Comparison of ENCODE assay signal across 7 cellular contexts in the genomic region with DNA sequence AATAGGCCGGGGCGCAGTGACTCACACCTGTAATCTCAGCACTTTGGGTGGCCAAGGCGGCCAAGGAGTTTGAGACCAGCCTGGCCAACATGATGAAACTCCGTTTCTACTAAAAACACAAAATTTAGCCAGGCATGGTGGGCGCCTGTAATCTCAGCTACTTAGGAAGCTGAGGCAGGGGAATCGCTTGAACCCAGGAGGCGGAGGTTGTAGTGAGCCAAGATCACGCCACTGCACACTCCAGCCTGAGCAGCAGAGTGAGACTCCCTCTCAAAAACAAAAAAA.
DNase-seq lines count a peak whose midpoint lies in the region; ATAC-seq and TF ChIP-seq lines count a peak whose summit lies in the region.
"Not testable (repeated sequence)": the region's sequence is repeated elsewhere in the genome, so short reads cannot be mapped to it uniquely, and the experiment has no call there.

No MANE protein-coding gene starts in this region.

- H3K4me2 ChIP-seq in IMR-90 (ENCODE audit: low read depth, low read length): not testable (repeated sequence)
- peak overlapping the region; percentile 57 for H3K4me2 ChIP-seq in SU-DHL-6 (ENCODE audit: low read depth, low read length, poor library complexity, severe bottlenecking)

- H3K27me3 ChIP-seq in IMR-90 (ENCODE audit: control insufficient read depth, insufficient read depth, low read length); MG63; SU-DHL-6 (ENCODE audit: low read length): not testable (repeated sequence)

- H3K4ac ChIP-seq in IMR-90 (ENCODE audit: low read depth, low read length): not testable (repeated sequence)

- peak; percentile 42; the same call in 1 of the 2 replicates for ATAC-seq in IMR-90 (ENCODE audit: low read depth)
- not testable (repeated sequence) for ATAC-seq in activated T-helper 17 cell treated with anti-CD3 and anti-CD28 coated beads, Interleukin-2, amount 50 U/mL, for 72 hours (replicated peaks); sciatic nerve; stimulated activated naive B cell treated with anti-CD40 and anti-IgM and Interleukin-4, amounts not matched to agents 10 μg/mL and 1 μg/mL and 100 μg/mL, for 72 hours (replicated peaks)

- H3K79me1 ChIP-seq in IMR-90 (ENCODE audit: low read depth in 1 of 2, low read length in 2 of 2): not testable (repeated sequence)

- H4K20me1 ChIP-seq in IMR-90 (ENCODE audit: insufficient read depth, low read length); SU-DHL-6 (ENCODE audit: low read depth, low read length): not testable (repeated sequence)

- H2BK5ac ChIP-seq in IMR-90 (ENCODE audit: low read depth, low read length, poor library complexity, severe bottlenecking): not testable (repeated sequence)

- peaks cover 43% of the 10 kb centered on the region for H3K79me2 ChIP-seq in SU-DHL-6 (ENCODE audit: insufficient read depth, low read length)

- H2BK120ac ChIP-seq in IMR-90 (ENCODE audit: low read depth, low read length): not testable (repeated sequence)

- H3K9me3 Mint-ChIP-seq in activated T-helper 17 cell treated with anti-CD3 and anti-CD28 coated beads, Interleukin-2, amount 50 U/mL, for 72 hours; stimulated activated naive B cell treated with anti-CD40 and anti-IgM and Interleukin-4, amounts not matched to agents 10 μg/mL and 1 μg/mL and 100 μg/mL, for 72 hours: not testable (repeated sequence)

- BruUV-seq in IMR-90 (replicated peaks; lab: Mats Ljungman, UMichigan): not testable (repeated sequence)

- H4K91ac ChIP-seq in IMR-90 (ENCODE audit: insufficient read depth, low read depth, low read length): not testable (repeated sequence)

- H3K36me3 Mint-ChIP-seq in activated T-helper 17 cell treated with anti-CD3 and anti-CD28 coated beads, Interleukin-2, amount 50 U/mL, for 72 hours (ENCODE audit: low read depth): peaks cover 39% of the 10 kb centered on the region
- peaks cover 27% of the 10 kb centered on the region in 2 donors for H3K36me3 Mint-ChIP-seq in stimulated activated naive B cell treated with anti-CD40 and anti-IgM and Interleukin-4, amounts not matched to agents 10 μg/mL and 1 μg/mL and 100 μg/mL, for 72 hours

- not testable (repeated sequence) for H3K9ac ChIP-seq in IMR-90 (ENCODE audit: low read depth, low read length)
- peak overlapping the region; percentile 49 for H3K9ac ChIP-seq in SU-DHL-6 (ENCODE audit: low read length)

- in situ Hi-C loops in IMR-90 (cut with MboI; ENCODE audit: low sequenced_read_pairs): not testable (repeated sequence)

- not testable (repeated sequence) for H2AK5ac ChIP-seq in IMR-90 (ENCODE audit: low read depth, low read length)

- peaks cover 38% of the 10 kb centered on the region for H3K4me1 Mint-ChIP-seq in activated T-helper 17 cell treated with anti-CD3 and anti-CD28 coated beads, Interleukin-2, amount 50 U/mL, for 72 hours
- H3K4me1 Mint-ChIP-seq in stimulated activated naive B cell treated with anti-CD40 and anti-IgM and Interleukin-4, amounts not matched to agents 10 μg/mL and 1 μg/mL and 100 μg/mL, for 72 hours: peaks cover 59 to 91% of the 10 kb centered on the region in 2 donors

- not testable (repeated sequence) for H3K9me3 ChIP-seq in IMR-90 (ENCODE audit: control insufficient read depth, insufficient read depth, low read length); MG63; SU-DHL-6 (ENCODE audit: insufficient read depth, low read length)

- dilution Hi-C loops in IMR-90 (cut with HindIII; ENCODE audit: low sequenced_read_pairs, unreplicated experiment): not testable (repeated sequence)

- not testable (repeated sequence) for H3K9me1 ChIP-seq in IMR-90 (ENCODE audit: insufficient read depth, low read length)

- not testable (repeated sequence) for H3K4me3 Mint-ChIP-seq in activated T-helper 17 cell treated with anti-CD3 and anti-CD28 coated beads, Interleukin-2, amount 50 U/mL, for 72 hours; stimulated activated naive B cell treated with anti-CD40 and anti-IgM and Interleukin-4, amounts not matched to agents 10 μg/mL and 1 μg/mL and 100 μg/mL, for 72 hours

- H3K36me3 ChIP-seq in IMR-90 (ENCODE audit: control insufficient read depth, insufficient read depth, low read length); MG63; SU-DHL-6 (ENCODE audit: low read length): not testable (repeated sequence)

- CTCF ChIA-PET in IMR-90 (lab: Yijun Ruan, JAX): not testable (repeated sequence)

- not testable (repeated sequence) for H3K4me1 ChIP-seq in IMR-90 (ENCODE audit: control insufficient read depth, insufficient read depth, low read length)

- H3K27me3 Mint-ChIP-seq in activated T-helper 17 cell treated with anti-CD3 and anti-CD28 coated beads, Interleukin-2, amount 50 U/mL, for 72 hours; stimulated activated naive B cell treated with anti-CD40 and anti-IgM and Interleukin-4, amounts not matched to agents 10 μg/mL and 1 μg/mL and 100 μg/mL, for 72 hours: not testable (repeated sequence)

- peak overlapping the region; percentile 55 for H3K27ac Mint-ChIP-seq in activated T-helper 17 cell treated with anti-CD3 and anti-CD28 coated beads, Interleukin-2, amount 50 U/mL, for 72 hours
- peak overlapping the region; percentile 37 for H3K27ac Mint-ChIP-seq in stimulated activated naive B cell treated with anti-CD40 and anti-IgM and Interleukin-4, amounts not matched to agents 10 μg/mL and 1 μg/mL and 100 μg/mL, for 72 hours

- H2AFZ ChIP-seq in IMR-90 (replicated peaks; ENCODE audit: low read length, poor library complexity); SU-DHL-6 (ENCODE audit: low read depth, low read length, severe bottlenecking): not testable (repeated sequence)

- not testable (repeated sequence) for H3K27ac ChIP-seq in IMR-90 (ENCODE audit: insufficient read depth, low read length)
- H3K27ac ChIP-seq in SU-DHL-6 (ENCODE audit: low read depth, low read length): peak overlapping the region; percentile 94

- POLR2A ChIA-PET in IMR-90 (lab: Charles Lee; ENCODE audit: unreplicated experiment): not testable (repeated sequence)

- H2BK20ac ChIP-seq in IMR-90 (ENCODE audit: low read depth, low read length): not testable (repeated sequence)

- not testable (repeated sequence) for TF ChIP-seq RAD21 in IMR-90 (IDR thresholded peaks at IDR 0.05; ENCODE audit: low read length)

- not testable (repeated sequence) for H3K23ac ChIP-seq in IMR-90 (ENCODE audit: low read depth, low read length)

- H3K4me3 ChIP-seq in IMR-90 (ENCODE audit: insufficient read depth, low read depth, low read length); MG63; SU-DHL-6 (ENCODE audit: insufficient read depth, low read length, poor library complexity, severe bottlenecking); fibroblast of the aortic adventitia (ENCODE audit: low read depth, low read length): not testable (repeated sequence)

- not testable (repeated sequence) for H3K18ac ChIP-seq in IMR-90 (ENCODE audit: low read depth, low read length)

- intact Hi-C loops in IMR-90 (cut with micrococcal nuclease); sciatic nerve (cut with DNase I): not testable (repeated sequence)

- not testable (repeated sequence) for H3K56ac ChIP-seq in IMR-90 (ENCODE audit: extremely low read depth, insufficient read depth, low read length)

- not testable (repeated sequence) for H2BK15ac ChIP-seq in IMR-90 (ENCODE audit: low read depth, low read length)

- H4K5ac ChIP-seq in IMR-90 (ENCODE audit: low read depth, low read length): not testable (repeated sequence)

- H2AK9ac ChIP-seq in IMR-90 (replicated peaks; ENCODE audit: low read depth, low read length, poor library complexity): not testable (repeated sequence)

- not testable (repeated sequence) for DNase-seq in IMR-90; stimulated activated naive B cell treated with anti-CD40 and anti-IgM and Interleukin-4, amounts not matched to agents 10 μg/mL and 1 μg/mL and 100 μg/mL, for 72 hours
- peak; percentile 22 for DNase-seq in MG63
- DNase-seq in fibroblast of the aortic adventitia (ENCODE audit: low read depth): peak; percentile 27
- peak; percentile 30 for DNase-seq in sciatic nerve (ENCODE audit: low spot score)

- TF ChIP-seq CTCF in IMR-90 (conservative IDR thresholded peaks at IDR 0.05; ENCODE audit: low read depth, low read length); SU-DHL-6 (IDR thresholded peaks at IDR 0.05; ENCODE audit: insufficient read depth, low read length, poor library complexity, severe bottlenecking); fibroblast of the aortic adventitia (IDR thresholded peaks at IDR 0.05; ENCODE audit: insufficient read depth, low read length): not testable (repeated sequence)

- not testable (repeated sequence) for H3K14ac ChIP-seq in IMR-90 (replicated peaks; ENCODE audit: low read depth, low read length)

- not testable (repeated sequence) for H3K9me2 ChIP-seq in SU-DHL-6 (replicated peaks; ENCODE audit: insufficient read depth, low read length)

- not testable (repeated sequence) for H4K8ac ChIP-seq in IMR-90 (ENCODE audit: low read depth in 2 of 2, low read length in 2 of 2)

- TF ChIP-seq POLR2A in IMR-90 (IDR thresholded peaks at IDR 0.05; ENCODE audit: low read depth, low read length): not testable (repeated sequence)

- no CpG with 5 or more reads among the region's 8 CpGs for WGBS in IMR-90 (ENCODE audit: extremely low coverage in 2 of 2, insufficient read length in 1 of 2), 2 experiments

- H3F3A ChIP-seq in SU-DHL-6 (ENCODE audit: insufficient read depth): peaks cover 80% of the 10 kb centered on the region
